Comparison of ENCODE assay signal across 8 cellular contexts in genomic region chr20:63056236-63057132, GRCh38. TPM values are rescaled to one million over a fixed set of nuclear protein-coding genes. Genes with fewer than 3 reads are reported as not detected.
DNase-seq lines count a peak whose midpoint lies in the region; ATAC-seq and TF ChIP-seq lines count a peak whose summit lies in the region.

No MANE protein-coding gene starts in this region.

- peaks cover 3% of the 10 kb centered on the region for H3K9me3 ChIP-seq in WERI-Rb-1 (ENCODE audit: severe bottlenecking)

- DNase-seq in D341Med (ENCODE audit: low spot score) (peak; percentile 88), KBM-7 (peak; percentile 43), WERI-Rb-1 (peak; percentile 62), dermis blood vessel endothelial cell (peak; percentile 29), medulla oblongata (ENCODE audit: extremely low spot score) (peak; percentile 40), superior temporal gyrus (ENCODE audit: extremely low spot score) (peak; percentile 10), 8988T (no peak)

- TF ChIP-seq CTCF in WERI-Rb-1 (IDR thresholded peaks at IDR 0.05; ENCODE audit: low read depth, low read length) = peak; percentile 79

- H3K27me3 ChIP-seq in WERI-Rb-1 (ENCODE audit: insufficient read depth, low read depth, severe bottlenecking) = no peaks in the 10 kb centered on the region

- no peaks in the 10 kb centered on the region for H3K36me3 ChIP-seq in WERI-Rb-1

- in situ Hi-C loops in KBM-7 (cut with MboI; ENCODE audit: low pct_unique_long_range_greater_than_20kb, low sequenced_read_pairs) = no loop called here

- no peak for ATAC-seq in GM19035 (IDR thresholded peaks at IDR 0.05; ENCODE audit: unreplicated experiment)

- H3K4me3 ChIP-seq in WERI-Rb-1 (ENCODE audit: low read depth, low read length) = no peak overlapping the region

- H3K27ac ChIP-seq in WERI-Rb-1 = no peak overlapping the region

RNA-seq across cellular contexts. Expression of gene BHLHE23, which starts 49.7 kb away (rescaled TPM):
- total RNA-seq in dermis blood vessel endothelial cell = not detected in 2 replicates
